ENCODE assay signal across 8 cellular contexts in genomic region chr4:158670975-158671664, GRCh38. TPM values are rescaled to one million over a fixed set of nuclear protein-coding genes. Genes with fewer than 3 reads are reported as not detected.
DNase-seq lines count a peak whose midpoint lies in the region; ATAC-seq and TF ChIP-seq lines count a peak whose summit lies in the region.

No MANE protein-coding gene starts in this region.

- peak overlapping the region; percentile 56 to 91 (median 90) for H3K4me3 ChIP-seq in thyroid gland (replicated peaks in 1 of 3)

- TF ChIP-seq CTCF in omental fat pad (IDR thresholded peaks at IDR 0.05) (no peak), thyroid gland (IDR thresholded peaks at IDR 0.05) (no peak)

- intact Hi-C loops in thyroid gland (cut with DNase I) = no loop called here

- ATAC-seq in GM21526 (IDR thresholded peaks at IDR 0.05; ENCODE audit: low FRiP score, unreplicated experiment) (peak; percentile 25), omental fat pad (ENCODE audit: low FRiP score) (peak; percentile 13)

- peaks cover 10 to 11% of the 10 kb centered on the region in 2 donors for H3K4me1 ChIP-seq in thyroid gland

- H3K27ac ChIP-seq in thyroid gland = peak overlapping the region; percentile 94 to 98 (median 96)

- TF ChIP-seq POLR2A in thyroid gland (IDR thresholded peaks at IDR 0.05) = no peak

- peak; percentile 38 for DNase-seq in DMS53 treated with DMSO at 0.1 percent for 48 hours (lab: John Stamatoyannopoulos, UW; ENCODE audit: unreplicated experiment)
- DNase-seq in HuH-7.5 (ENCODE audit: low spot score) = peak; percentile 25
- DNase-seq in RPMI8226 = peak; percentile 75
- peak; percentile 68 for DNase-seq in activated naive CD4-positive, alpha-beta T cell treated with anti-CD3 and anti-CD28 coated beads, Interleukin-2, amount 50 U/mL, for 16 hours
- peak; percentile 73 for DNase-seq in glomerular visceral epithelial cell (ENCODE audit: extremely low spot score)
- DNase-seq in omental fat pad (ENCODE audit: low spot score) = peak; percentile 29
- peak; percentile 91 to 94 for DNase-seq in thyroid gland

- 0 to 2% methylated on average over 18 to 31 of the region's 35 CpGs for WGBS in thyroid gland, 2 donors

- no peaks in the 10 kb centered on the region for H3K27me3 ChIP-seq in thyroid gland

- H3K36me3 ChIP-seq in thyroid gland = no peaks in the 10 kb centered on the region

- H3K9me3 ChIP-seq in thyroid gland = no peaks in the 10 kb centered on the region

RNA-seq across cellular contexts. Expression of gene C4orf46, which starts 0.6 kb away (rescaled TPM):
- total RNA-seq in omental fat pad (1 to 10 TPM; 3.2 to 5.0 (median 3.4) TPM), thyroid gland (10 to 100 TPM; 12.6 to 15.4 (median 13.2) TPM)

RNA-seq across cellular contexts. Expression of gene ETFDH, which starts 1.0 kb away (rescaled TPM):
- total RNA-seq in omental fat pad (10 to 100 TPM; 26.4 to 68.9 (median 48.7) TPM), thyroid gland (10 to 100 TPM; 32.6 to 64.0 (median 52.3) TPM)

RNA-seq across cellular contexts. Expression of gene PPID, which starts 52.1 kb away (rescaled TPM):
- total RNA-seq in omental fat pad = 10 to 100 TPM; 15.6 to 23.9 (median 20.4) TPM
- total RNA-seq in thyroid gland = 10 to 100 TPM in 3 of 4 donors, 1 to 10 TPM in 1; 6.8 to 24.4 (median 19.9) TPM

Comparison
In these comparisons a context has a peak if more than half of its experiments do, and no peak if none do; other contexts are left out.
1. Peak in every context shown above with its lines: DNase-seq, ATAC-seq, H3K4me3 ChIP-seq and H3K27ac ChIP-seq.
2. DNase-seq: peak in every context shown above with its lines; median percentile 92 in thyroid gland; 75 in RPMI8226; 73 in glomerular visceral epithelial cell; 68 in activated naive CD4-positive, alpha-beta T cell treated with anti-CD3 and anti-CD28 coated beads, Interleukin-2, amount 50 U/mL, for 16 hours; 38 in DMS53 treated with DMSO at 0.1 percent for 48 hours; 29 in omental fat pad; 25 in HuH-7.5.